ENCODE assay signal across 9 cellular contexts in the genomic region with DNA sequence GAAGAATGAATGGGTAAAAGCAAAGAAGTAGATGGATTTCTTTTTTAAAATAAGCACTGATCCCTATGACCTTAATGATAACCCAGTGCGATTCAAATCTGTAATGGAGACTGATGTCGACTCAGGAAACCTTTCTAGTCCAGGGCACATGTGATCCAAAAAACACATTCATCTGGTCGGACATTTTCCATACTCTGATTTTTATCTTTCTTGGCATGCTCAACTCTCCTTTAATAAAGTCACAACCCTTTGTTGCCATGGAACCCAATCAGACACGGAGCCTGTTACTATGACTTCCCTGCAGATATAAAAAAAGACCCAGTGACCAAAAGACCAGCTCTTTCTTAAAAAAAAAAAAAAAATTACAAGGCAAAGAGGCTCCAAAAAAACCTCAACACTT. TPM values are rescaled to one million over a fixed set of nuclear protein-coding genes. Genes with fewer than 3 reads are reported as not detected.
A peak's percentile ranks its signal among the peaks of the same experiment; 100 is the strongest.
DNase-seq lines count a peak whose midpoint lies in the region; ATAC-seq, FAIRE-seq and TF ChIP-seq lines count a peak whose summit lies in the region.
"Had no signal": no experiment of that assay in that cellular context is flagged by ENCODE, and none has a peak within 500 bp of the region (broad histone marks: within the 10 kb centered on the region; RNA-seq: fewer than 3 reads in every experiment).

No MANE protein-coding gene starts in this region.

- H3K9me3 ChIP-seq in right atrium auricular region (no peaks in the 10 kb centered on the region), astrocyte (ENCODE audit: insufficient read depth, low read depth, low read length) (no peaks in the 10 kb centered on the region), lower lobe of right lung (no peaks in the 10 kb centered on the region)

- H3K79me2 ChIP-seq in astrocyte (ENCODE audit: insufficient read depth, low read length): no peaks in the 10 kb centered on the region

- no peak overlapping the region for H3K4me2 ChIP-seq in astrocyte (ENCODE audit: low read length)

- H3K4me1 Mint-ChIP-seq in astrocyte (ENCODE audit: low read depth, unreplicated experiment): peaks cover 10% of the 10 kb centered on the region

- H3K4me1 ChIP-seq in right atrium auricular region (peaks cover 0 to 22% of the 10 kb centered on the region in 2 donors), astrocyte (ENCODE audit: insufficient read depth, low read length) (peaks cover 27% of the 10 kb centered on the region), lower lobe of right lung (peaks cover 21% of the 10 kb centered on the region)

- H3K4me3 Mint-ChIP-seq in astrocyte (ENCODE audit: unreplicated experiment): no peak overlapping the region

- FAIRE-seq in astrocyte (lab: Jason Lieb, UNC): no peak

- ATAC-seq in left ventricle myocardium superior (peak; percentile 18), lower lobe of right lung (no peak)

- H3K27ac ChIP-seq in right atrium auricular region: no peak overlapping the region
- H3K27ac ChIP-seq in astrocyte (ENCODE audit: low read depth, low read length): no peak overlapping the region
- peak overlapping the region; percentile 56 for H3K27ac ChIP-seq in lower lobe of right lung

- DNase-seq in left ventricle myocardium superior: no peak
- DNase-seq in right atrium auricular region (ENCODE audit: low spot score): no peak
- peak; percentile 56 for DNase-seq in astrocyte (ENCODE audit: low read depth)
- no peak for DNase-seq in lower lobe of right lung
- no peak for DNase-seq in NAMALWA (ENCODE audit: low spot score)
- no peak for DNase-seq in GM10266 (ENCODE audit: extremely low spot score)
- DNase-seq in HuH-7.5 (ENCODE audit: low spot score): no peak
- DNase-seq in putamen (ENCODE audit: low spot score): no peak
- DNase-seq: NCI-H774 had no signal

- no peaks in the 10 kb centered on the region for H3K27me3 ChIP-seq in right atrium auricular region
- no peaks in the 10 kb centered on the region for H3K27me3 ChIP-seq in astrocyte (ENCODE audit: insufficient read depth, low read length)
- no peaks in the 10 kb centered on the region for H3K27me3 ChIP-seq in lower lobe of right lung (ENCODE audit: low read depth)

- TF ChIP-seq CTCF in right atrium auricular region (IDR thresholded peaks at IDR 0.05) (no peak), astrocyte (IDR thresholded peaks at IDR 0.05; ENCODE audit: insufficient read depth, low read depth, low read length) (no peak), lower lobe of right lung (IDR thresholded peaks at IDR 0.05) (no peak), GM10266 (IDR thresholded peaks at IDR 0.05; ENCODE audit: control insufficient read depth, insufficient read depth, low read depth, missing control alignments) (no peak)

- H3K36me3 Mint-ChIP-seq in astrocyte (ENCODE audit: low read depth, unreplicated experiment): peaks cover 1% of the 10 kb centered on the region

- no peak overlapping the region for H2AFZ ChIP-seq in astrocyte (ENCODE audit: low read depth, low read length)

- H3K36me3 ChIP-seq in right atrium auricular region (no peaks in the 10 kb centered on the region), astrocyte (ENCODE audit: insufficient read depth, low read length) (no peaks in the 10 kb centered on the region), lower lobe of right lung (no peaks in the 10 kb centered on the region)

- no peak overlapping the region for H3K9ac ChIP-seq in astrocyte (ENCODE audit: low read length)

- peak overlapping the region; percentile 78 for H3K27ac Mint-ChIP-seq in astrocyte (ENCODE audit: unreplicated experiment)

- H3K27me3 Mint-ChIP-seq in astrocyte (ENCODE audit: low read depth, unreplicated experiment): no peaks in the 10 kb centered on the region

- H3K4me3 ChIP-seq in right atrium auricular region: no peak overlapping the region
- no peak overlapping the region for H3K4me3 ChIP-seq in astrocyte (ENCODE audit: insufficient read depth, low read depth, low read length)
- peak overlapping the region; percentile 27 for H3K4me3 ChIP-seq in lower lobe of right lung

- H4K20me1 ChIP-seq in astrocyte (ENCODE audit: insufficient read depth, low read length): no peaks in the 10 kb centered on the region

- peaks cover 2% of the 10 kb centered on the region for H3K9me3 Mint-ChIP-seq in astrocyte (ENCODE audit: unreplicated experiment)

- intact Hi-C loops in left ventricle myocardium superior (cut with micrococcal nuclease) (no loop called here), lower lobe of right lung (cut with DNase I) (no loop called here)

RNA-seq across cellular contexts. Expression of gene TMCC3, which starts 27.9 kb away (rescaled TPM):
- total RNA-seq in left ventricle myocardium superior (2.2 TPM), right atrium auricular region (1 to 10 TPM; 4.4 to 4.7 TPM), astrocyte (2.8 and 3.5 TPM in 2 replicates), lower lobe of right lung (9.7 TPM)
